18 cellular contexts compared by ENCODE assay signal in the genomic region with DNA sequence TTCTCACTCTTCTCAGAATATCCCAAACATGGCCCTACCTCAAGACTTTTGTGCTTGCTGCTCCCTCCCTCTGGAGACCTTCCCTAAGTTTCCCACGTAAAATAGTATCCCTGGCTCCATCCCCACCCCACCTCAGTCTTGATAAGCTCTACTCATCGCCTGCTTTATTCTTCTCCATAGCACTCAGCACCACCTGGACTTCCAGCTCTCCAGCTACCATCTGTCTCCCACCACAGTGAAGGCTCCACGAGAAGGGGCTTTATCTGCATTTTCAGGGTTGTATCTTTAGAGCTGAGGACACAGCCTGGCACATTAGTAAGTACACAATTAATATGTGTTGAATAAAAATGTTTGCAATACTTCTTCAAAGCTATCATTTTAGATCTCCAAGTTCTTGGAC. TPM values are rescaled to one million over a fixed set of nuclear protein-coding genes. Genes with fewer than 3 reads are reported as not detected.
DNase-seq lines count a peak whose midpoint lies in the region; ATAC-seq lines count a peak whose summit lies in the region.
"Had no signal": no experiment of that assay in that cellular context is flagged by ENCODE, and none has a peak within 500 bp of the region (broad histone marks: within the 10 kb centered on the region; RNA-seq: fewer than 3 reads in every experiment).

No MANE protein-coding gene starts in this region.

- H3K23ac ChIP-seq in trophoblast cell (ENCODE audit: low read length) = no peak overlapping the region

- no peak overlapping the region for H2AFZ ChIP-seq in trophoblast cell (ENCODE audit: insufficient read depth, low read length, poor library complexity)

- no peak overlapping the region for H4K8ac ChIP-seq in trophoblast cell (ENCODE audit: low read depth, low read length)

- ATAC-seq in naive thymus-derived CD8-positive, alpha-beta T cell = no peak
- ATAC-seq in activated T-cell treated with anti-CD3 and anti-CD28 coated beads, Interleukin-2, amount 50 U/mL, for 4 hours = no peak
- no peak for ATAC-seq in left lobe of liver

- peaks cover 32 to 49% (median 40%) of the 10 kb centered on the region in 4 donors for H3K4me1 Mint-ChIP-seq in naive thymus-derived CD8-positive, alpha-beta T cell
- H3K4me1 Mint-ChIP-seq in activated T-cell treated with anti-CD3 and anti-CD28 coated beads, Interleukin-2, amount 50 U/mL, for 4 hours (ENCODE audit: low read depth) = peaks cover 18% of the 10 kb centered on the region

- H3K9me3 ChIP-seq in trophoblast cell (ENCODE audit: insufficient read depth, low read depth, low read length) = peaks cover 2% of the 10 kb centered on the region

- peak overlapping the region in 2 of 10 donors; percentile 37 to 68 for H3K27ac Mint-ChIP-seq in naive thymus-derived CD8-positive, alpha-beta T cell
- H3K27ac Mint-ChIP-seq: HFFc6 had no signal

- peaks cover 0 to 4% (median 2%) of the 10 kb centered on the region in 5 donors for H3K27me3 Mint-ChIP-seq in naive thymus-derived CD8-positive, alpha-beta T cell
- H3K27me3 Mint-ChIP-seq in activated T-cell treated with anti-CD3 and anti-CD28 coated beads, Interleukin-2, amount 50 U/mL, for 4 hours (ENCODE audit: low read depth) = no peaks in the 10 kb centered on the region

- H3K18ac ChIP-seq in trophoblast cell (ENCODE audit: low read length) = no peak overlapping the region

- H3K9me3 Mint-ChIP-seq in naive thymus-derived CD8-positive, alpha-beta T cell = peaks cover 0 to 6% (median 4%) of the 10 kb centered on the region in 9 donors
- H3K9me3 Mint-ChIP-seq in activated T-cell treated with anti-CD3 and anti-CD28 coated beads, Interleukin-2, amount 50 U/mL, for 4 hours = peaks cover 4% of the 10 kb centered on the region

- H3K79me2 ChIP-seq in trophoblast cell (ENCODE audit: control insufficient read depth, insufficient read depth, low read length, poor library complexity) = no peaks in the 10 kb centered on the region

- no peak overlapping the region for H3K4ac ChIP-seq in trophoblast cell (ENCODE audit: low read depth, low read length)

- H4K91ac ChIP-seq in trophoblast cell (ENCODE audit: low read depth, low read length) = peak overlapping the region; percentile 19

- H3K36me3 Mint-ChIP-seq in naive thymus-derived CD8-positive, alpha-beta T cell = peaks cover 0 to 4% (median 4%) of the 10 kb centered on the region in 3 donors
- no peaks in the 10 kb centered on the region for H3K36me3 Mint-ChIP-seq in activated T-cell treated with anti-CD3 and anti-CD28 coated beads, Interleukin-2, amount 50 U/mL, for 4 hours (ENCODE audit: insufficient read depth)

- no peak overlapping the region for H3K4me3 ChIP-seq in trophoblast cell (ENCODE audit: low read depth, low read length)
- H3K4me3 ChIP-seq: HAP-1 had no signal

- no peak overlapping the region for H2BK5ac ChIP-seq in trophoblast cell (ENCODE audit: low read depth, low read length, poor library complexity)

- no peaks in the 10 kb centered on the region for H3K36me3 ChIP-seq in trophoblast cell (ENCODE audit: control insufficient read depth in 1 of 2, insufficient read depth in 2 of 2, low read length in 2 of 2)
- H3K36me3 ChIP-seq: HAP-1 had no signal

- H3K79me1 ChIP-seq in trophoblast cell (ENCODE audit: low read length) = peaks cover 8% of the 10 kb centered on the region

- H2AK5ac ChIP-seq in trophoblast cell (ENCODE audit: low read length) = no peak overlapping the region

- no peak overlapping the region for H3K9ac ChIP-seq in trophoblast cell (ENCODE audit: low read length)

- WGBS in trophoblast cell (ENCODE audit: extremely low coverage, insufficient coverage, insufficient read length) = no CpG with 5 or more reads among the region's 3 CpGs

- H3K4me1 ChIP-seq in trophoblast cell (ENCODE audit: control insufficient read depth in 1 of 2, insufficient read depth in 2 of 2, low read length in 2 of 2) = peaks cover 14 to 20% of the 10 kb centered on the region in 2 experiments

- no peak overlapping the region for H4K12ac ChIP-seq in trophoblast cell (ENCODE audit: low read depth, low read length)

- DNase-seq in NCI-H524 treated with DMSO at 0.1 percent for 48 hours (lab: John Stamatoyannopoulos, UW) (peak; percentile 8), ecto neural progenitor cell (ENCODE audit: low spot score) (peak; percentile 21), trophoblast cell (no peak), left lobe of liver (ENCODE audit: low spot score) (no peak)
- DNase-seq in naive thymus-derived CD8-positive, alpha-beta T cell = no peak
- no peak for DNase-seq in activated T-cell treated with anti-CD3 and anti-CD28 coated beads, Interleukin-2, amount 50 U/mL, for 4 hours
- DNase-seq: C1 segment of cervical spinal cord; Calu3; CD4-positive, alpha-beta memory T cell; COR-L47; DMS53; DMS79 treated with DMSO at 0.1 percent for 48 hours; GF-D8; GOT3; HFFc6 had no signal

- POLR2A ChIA-PET in naive thymus-derived CD8-positive, alpha-beta T cell (lab: Charles Lee) = interaction anchor here (1.2 to 2.8 kb wide), 2 partner anchors 9 to 269 kb away, joined by 3 to 12 read pairs; no protein-coding TSS in a partner anchor

- no peaks in the 10 kb centered on the region for H3K27me3 ChIP-seq in trophoblast cell (ENCODE audit: insufficient read depth, low read length)

- no peak overlapping the region for H2BK120ac ChIP-seq in trophoblast cell (ENCODE audit: insufficient read depth, low read length, poor library complexity)

- no peak overlapping the region for H3K4me3 Mint-ChIP-seq in naive thymus-derived CD8-positive, alpha-beta T cell
- no peak overlapping the region for H3K4me3 Mint-ChIP-seq in activated T-cell treated with anti-CD3 and anti-CD28 coated beads, Interleukin-2, amount 50 U/mL, for 4 hours
- H3K4me3 Mint-ChIP-seq: CD4-positive, alpha-beta memory T cell; HFFc6 had no signal

- H2BK12ac ChIP-seq in trophoblast cell (ENCODE audit: low read length) = no peak overlapping the region

- H3K14ac ChIP-seq in trophoblast cell (ENCODE audit: low read length) = no peak overlapping the region

- H3K4me2 ChIP-seq in trophoblast cell (ENCODE audit: low read length) = no peak overlapping the region

- no peak overlapping the region for H3K27ac ChIP-seq in trophoblast cell (ENCODE audit: low read depth, low read length)

RNA-seq across cellular contexts. Expression of gene MAB21L3, which starts 37.8 kb away (rescaled TPM):
- polyA plus RNA-seq in trophoblast cell (2013) = 0.55 and 0.68 TPM in 2 replicates
- not detected for total RNA-seq in naive thymus-derived CD8-positive, alpha-beta T cell
- not detected for polyA plus RNA-seq in naive thymus-derived CD8-positive, alpha-beta T cell
- total RNA-seq in activated T-cell treated with anti-CD3 and anti-CD28 coated beads, Interleukin-2, amount 50 U/mL, for 4 hours = not detected
- total RNA-seq in left lobe of liver = 0.63 TPM
- total RNA-seq: A172; CD4-positive, alpha-beta memory T cell; G401 had no signal
- polyA plus RNA-seq: CD4-positive, alpha-beta memory T cell had no signal

Comparison
In these comparisons a context has a peak if more than half of its experiments do, and no peak if none do; other contexts are left out.
1. DNase-seq: peak in NCI-H524 treated with DMSO at 0.1 percent for 48 hours (single experiment) and ecto neural progenitor cell (single experiment); none in trophoblast cell (0 of 2), naive thymus-derived CD8-positive, alpha-beta T cell (0 of 10), activated T-cell treated with anti-CD3 and anti-CD28 coated beads, Interleukin-2, amount 50 U/mL, for 4 hours (single experiment) and left lobe of liver (single experiment).